Comparison of ENCODE assay signal across 10 cellular contexts in the genomic region with DNA sequence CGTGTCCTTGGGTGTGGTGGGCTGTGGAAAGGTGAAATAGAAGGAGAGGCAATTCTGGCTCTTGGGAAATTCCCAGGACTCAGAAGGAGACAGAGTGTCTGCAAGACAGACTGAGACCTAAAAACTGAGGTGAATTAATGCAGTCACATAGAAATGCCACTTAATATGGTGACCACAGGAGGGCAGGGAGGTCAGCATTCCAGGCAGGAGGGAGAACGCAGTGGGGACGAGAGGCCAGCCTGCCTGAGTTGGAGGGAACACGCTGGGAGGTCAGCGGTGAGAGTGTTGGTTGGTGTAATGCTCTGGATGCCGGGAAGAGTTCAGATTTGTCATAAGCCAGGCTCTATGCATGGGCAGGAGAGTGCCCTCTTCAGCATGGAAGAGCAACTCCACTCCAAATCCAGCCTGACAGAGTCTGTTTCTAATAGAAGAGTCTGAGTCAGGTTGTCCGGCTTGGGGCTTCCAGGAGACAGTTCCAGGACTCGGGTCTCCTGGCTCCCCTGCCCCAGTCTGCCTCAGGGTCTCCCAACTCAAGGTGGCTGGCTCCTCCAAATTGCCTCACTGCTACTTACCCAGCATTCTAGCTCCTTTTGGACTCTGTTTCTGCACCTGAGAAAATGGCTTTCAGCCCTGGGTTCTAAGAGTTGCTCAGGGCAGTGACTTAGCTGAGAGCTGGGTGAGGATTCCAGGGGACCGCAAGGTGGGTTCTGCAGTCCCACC. TPM values are rescaled to one million over a fixed set of nuclear protein-coding genes. Genes with fewer than 3 reads are reported as not detected.
DNase-seq lines count a peak whose midpoint lies in the region; ATAC-seq and TF ChIP-seq lines count a peak whose summit lies in the region.
"Had no signal": no experiment of that assay in that cellular context is flagged by ENCODE, and none has a peak within 500 bp of the region (broad histone marks: within the 10 kb centered on the region; RNA-seq: fewer than 3 reads in every experiment).

No MANE protein-coding gene starts in this region.

- TF ChIP-seq CTCF in WI38 (IDR thresholded peaks at IDR 0.05; ENCODE audit: low read depth, low read length) = peak; percentile 53
- TF ChIP-seq CTCF in spleen (IDR thresholded peaks at IDR 0.05 in 8 of 11, conservative IDR thresholded peaks at IDR 0.05 in 3 of 11) = peak in 4 of 11 experiments; percentile 12 to 45 (median 17)

- WGBS in spleen, 5 donors = 51 to 72% (median 66%) methylated on average over 9 of the region's 9 CpGs

- DNase-seq in ELF-1 (ENCODE audit: low read depth, low spot score) (peak; percentile 81), M059J (ENCODE audit: low read depth) (peak; percentile 87), left ventricle myocardium superior (no peak), spleen (peak; percentile 54)

- H3K27me3 ChIP-seq in spleen (replicated peaks in 1 of 7) = peaks cover 0 to 24% (median 0%) of the 10 kb centered on the region in 7 donors

- no peaks in the 10 kb centered on the region for H3K9me3 ChIP-seq in spleen
- H3K9me3 ChIP-seq: neutrophil had no signal

- no peaks in the 10 kb centered on the region for H3K4me1 ChIP-seq in spleen

- H3K27ac ChIP-seq in spleen = no peak overlapping the region
- H3K27ac ChIP-seq: neutrophil had no signal

- TF ChIP-seq POLR2A in spleen (IDR thresholded peaks at IDR 0.05) = no peak

- H3K4me3 ChIP-seq in WI38 (ENCODE audit: low read depth, low read length) = no peak overlapping the region
- no peak overlapping the region for H3K4me3 ChIP-seq in spleen

- H3K36me3 ChIP-seq in spleen = no peaks in the 10 kb centered on the region
- H3K36me3 ChIP-seq: neutrophil had no signal

- ATAC-seq in left ventricle myocardium superior (peak; percentile 82), GM19023 (IDR thresholded peaks at IDR 0.05; ENCODE audit: unreplicated experiment) (no peak), HG02870 (IDR thresholded peaks at IDR 0.05; ENCODE audit: unreplicated experiment) (no peak), GM18870 (IDR thresholded peaks at IDR 0.05; ENCODE audit: unreplicated experiment) (no peak)

- intact Hi-C loops in left ventricle myocardium superior (cut with micrococcal nuclease) (no loop called here), spleen (cut with DNase I; ENCODE audit: low total_unique reads) (no loop called here)

RNA-seq across cellular contexts. Expression of a gene that starts 5.7 kb away (rescaled TPM):
- not detected in 2 replicates for total RNA-seq in M059J (2014; rRNA removed; shearing (Covaris generic))
- total RNA-seq in left ventricle myocardium superior (not detected), spleen (not detected)
- under 1 TPM; 0.02 to 0.03 (median 0.02) TPM for polyA plus RNA-seq in spleen
- total RNA-seq: T-helper 1 cell treated with Interleukin-12 subunit alpha and Interleukin-12 subunit beta and Interleukin-4 antibody, amounts not matched to agents 30 ng/mL and 1 ng/mL, for 36 hours had no signal

RNA-seq across cellular contexts. Expression of a gene that starts 30.6 kb away (rescaled TPM):
- total RNA-seq in M059J (2014; rRNA removed; shearing (Covaris generic)) = 129 and 147 TPM in 2 replicates
- total RNA-seq in left ventricle myocardium superior = 20.5 TPM
- total RNA-seq in spleen = 10 to 100 TPM; 21.5 to 50.3 (median 33.9) TPM
- polyA plus RNA-seq in spleen = 10 to 100 TPM; 28.2 to 39.8 (median 35.6) TPM

RNA-seq across cellular contexts. Expression of a gene that starts 57.9 kb away (rescaled TPM):
- not detected in 2 replicates for total RNA-seq in M059J (2014; rRNA removed; shearing (Covaris generic))
- not detected for total RNA-seq in left ventricle myocardium superior
- under 1 TPM in 1 of 7 donors, not detected in 6; 0.85 TPM for total RNA-seq in spleen
- polyA plus RNA-seq in spleen = under 1 TPM; 0.06 to 0.09 (median 0.09) TPM
- total RNA-seq: T-helper 1 cell treated with Interleukin-12 subunit alpha and Interleukin-12 subunit beta and Interleukin-4 antibody, amounts not matched to agents 30 ng/mL and 1 ng/mL, for 36 hours had no signal
